Comparison of ENCODE assay signal across 27 cellular contexts in genomic region chrX:39720945-39721344, GRCh38.
"Had no signal": no experiment of that assay in that cellular context is flagged by ENCODE, and none has a peak within 500 bp of the region (broad histone marks: within the 10 kb centered on the region; RNA-seq: fewer than 3 reads in every experiment).

No MANE protein-coding gene starts in this region.

- H3K27ac ChIP-seq: colonic mucosa, epithelial cell of prostate, gastrocnemius medialis, hepatocyte, neutrophil, parathyroid adenoma, stomach, thyroid gland, vagina had no signal

- H3K27me3 ChIP-seq: colonic mucosa, hepatocyte, neutrophil, thyroid gland, vagina had no signal

- H3K79me2 ChIP-seq: hepatocyte, parathyroid adenoma had no signal

- H3K36me3 Mint-ChIP-seq: memory B cell; mesothelial cell of epicardium; naive B cell; natural killer cell treated with Interleukin-12 subunit alpha and Interleukin-12 subunit beta and Interleukin-15 and Interleukin-18, amount 100 ng/mL, for 72 hours; stimulated activated effector memory CD8-positive, alpha-beta T cell treated with anti-CD3 and anti-CD28 coated beads, Interleukin-12 subunit alpha, Interleukin-12 subunit beta, amount 100 ng/mL, for 72 hours had no signal

- H3K4me3 Mint-ChIP-seq: dendritic cell treated with granulocyte-macrophage colony-stimulating factor and Interleukin-4, amounts not matched to agents 40 ng/mL and 50 ng/mL, for 4 days; endodermal cell; memory B cell; mesothelial cell of epicardium; naive B cell; natural killer cell treated with Interleukin-12 subunit alpha and Interleukin-12 subunit beta and Interleukin-15 and Interleukin-18, amount 100 ng/mL, for 72 hours; neural crest cell; stimulated activated effector memory CD8-positive, alpha-beta T cell treated with anti-CD3 and anti-CD28 coated beads, Interleukin-12 subunit alpha, Interleukin-12 subunit beta, amount 100 ng/mL, for 72 hours had no signal

- H3K4me1 ChIP-seq: colonic mucosa, gastrocnemius medialis, parathyroid adenoma, vagina had no signal

- H3K36me3 ChIP-seq: colonic mucosa, gastrocnemius medialis, heart left ventricle, neutrophil, stomach, thyroid gland, vagina had no signal

- DNase-seq: colonic mucosa; effector CD8-positive, alpha-beta T cell; gastrocnemius medialis; heart left ventricle; kidney; mucosa of descending colon; naive B cell; stimulated activated CD4-positive, alpha-beta T cell treated with anti-CD3 and anti-CD28 coated beads, Interleukin-2, amount 100 ng/mL, for 24 hours; stimulated activated CD4-positive, alpha-beta T cell treated with anti-CD3 and anti-CD28 coated beads, Interleukin-4, amount 100 ng/mL, for 24 hours; stimulated activated naive CD4-positive, alpha-beta T cell treated with Interleukin-2 at 50 U/mL for 16 hours; stomach; thyroid gland; trophoblast cell had no signal

- H3K9me3 Mint-ChIP-seq: dendritic cell treated with granulocyte-macrophage colony-stimulating factor and Interleukin-4, amounts not matched to agents 40 ng/mL and 50 ng/mL, for 4 days; natural killer cell treated with Interleukin-12 subunit alpha and Interleukin-12 subunit beta and Interleukin-15 and Interleukin-18, amount 100 ng/mL, for 72 hours; neural crest cell; stimulated activated effector memory CD8-positive, alpha-beta T cell treated with anti-CD3 and anti-CD28 coated beads, Interleukin-12 subunit alpha, Interleukin-12 subunit beta, amount 100 ng/mL, for 72 hours had no signal

- H3K9ac ChIP-seq: parathyroid adenoma had no signal

- H3K9me3 ChIP-seq: colonic mucosa, gastrocnemius medialis, heart left ventricle, mucosa of descending colon, neutrophil, stomach, thyroid gland, vagina had no signal

- H3K4me2 ChIP-seq: hepatocyte had no signal

- H3K4me1 Mint-ChIP-seq: naive B cell had no signal

- H2AFZ ChIP-seq: hepatocyte, parathyroid adenoma had no signal

- H3K27ac Mint-ChIP-seq: dendritic cell treated with granulocyte-macrophage colony-stimulating factor and Interleukin-4, amounts not matched to agents 40 ng/mL and 50 ng/mL, for 4 days; endodermal cell; memory B cell; mesothelial cell of epicardium; natural killer cell treated with Interleukin-12 subunit alpha and Interleukin-12 subunit beta and Interleukin-15 and Interleukin-18, amount 100 ng/mL, for 72 hours; progenitor cell of endocrine pancreas; stimulated activated effector memory CD8-positive, alpha-beta T cell treated with anti-CD3 and anti-CD28 coated beads, Interleukin-12 subunit alpha, Interleukin-12 subunit beta, amount 100 ng/mL, for 72 hours had no signal

- H3K4me3 ChIP-seq: colonic mucosa, gastrocnemius medialis, heart left ventricle, hepatocyte, lung, mucosa of descending colon, stomach, thyroid gland, vagina had no signal
